In genomic region chr11:126026579-126026978, GRCh38 we compare ENCODE assay signal across 23 cellular contexts. TPM values are rescaled to one million over a fixed set of nuclear protein-coding genes. Genes with fewer than 3 reads are reported as not detected.
DNase-seq lines count a peak whose midpoint lies in the region; ATAC-seq, FAIRE-seq and TF ChIP-seq lines count a peak whose summit lies in the region.
"Had no signal": no experiment of that assay in that cellular context is flagged by ENCODE, and none has a peak within 500 bp of the region (broad histone marks: within the 10 kb centered on the region; RNA-seq: fewer than 3 reads in every experiment).

No MANE protein-coding gene starts in this region.

- no peak for TF ChIP-seq CTCF in left ventricle myocardium inferior (IDR thresholded peaks at IDR 0.05; ENCODE audit: borderline replicate concordance)
- TF ChIP-seq CTCF in HepG2 (CRISPR knock-in tag; IDR thresholded peaks at IDR 0.05), result no peak
- no peak for TF ChIP-seq CTCF in omental fat pad (IDR thresholded peaks at IDR 0.05)
- TF ChIP-seq CTCF in transverse colon (IDR thresholded peaks at IDR 0.05), result no peak
- TF ChIP-seq CTCF in body of pancreas (IDR thresholded peaks at IDR 0.05), result no peak

- peak overlapping the region; percentile 2; the same call in 1 of the 2 replicates for H3K4me2 ChIP-seq in HepG2 (ENCODE audit: low read depth, low read length)
- H3K4me2 ChIP-seq: BLaER1 treated with 17β-estradiol and CSF1 and Interleukin-3, amounts not matched to agents 10 nM and 100 nM had no signal

- intact Hi-C loops in left ventricle myocardium inferior (cut with micrococcal nuclease), result no loop called here
- intact Hi-C loops in right cardiac atrium (cut with DNase I), result no loop called here
- intact Hi-C loops in HepG2 (cut with micrococcal nuclease; ENCODE audit: unreplicated experiment), result no loop called here
- intact Hi-C loops in transverse colon (cut with DNase I; ENCODE audit: low total_unique reads), result no loop called here
- intact Hi-C loops in body of pancreas (cut with DNase I), result no loop called here

- ATAC-seq in right cardiac atrium, result no peak
- peak; percentile 62; the same call in 2 of the 3 replicates for ATAC-seq in HepG2
- peak; percentile 67 for ATAC-seq in omental fat pad (ENCODE audit: low FRiP score)
- ATAC-seq in body of pancreas, result no peak
- ATAC-seq: CD8-positive, alpha-beta T cell had no signal

- H3K4me1 ChIP-seq in left ventricle myocardium inferior (peaks cover 27% of the 10 kb centered on the region), right cardiac atrium (ENCODE audit: control insufficient read depth, insufficient read depth, low read length) (peaks cover 6% of the 10 kb centered on the region), HepG2 (ENCODE audit: insufficient read depth, low read length) (peaks cover 39% of the 10 kb centered on the region), transverse colon (peaks cover 2 to 15% (median 5%) of the 10 kb centered on the region in 4 donors), body of pancreas (peaks cover 3% of the 10 kb centered on the region)
- H3K4me1 ChIP-seq: BLaER1 treated with 17β-estradiol and CSF1 and Interleukin-3, amounts not matched to agents 10 nM and 100 nM; Peyer's patch had no signal

- CTCF ChIA-PET in HepG2 (lab: Yijun Ruan, JAX; ENCODE audit: low intra/inter-chr PET ratio, low total read pairs), result no interaction called here

- no peaks in the 10 kb centered on the region for H3K79me2 ChIP-seq in HepG2 (ENCODE audit: insufficient read depth, low read length)

- no peaks in the 10 kb centered on the region for H4K20me1 ChIP-seq in HepG2 (ENCODE audit: insufficient read depth, low read length)
- H4K20me1 ChIP-seq: BLaER1 treated with 17β-estradiol and CSF1 and Interleukin-3, amounts not matched to agents 10 nM and 100 nM had no signal

- DNase-seq in left ventricle myocardium inferior, result no peak
- DNase-seq in right cardiac atrium, result no peak
- DNase-seq in HepG2 (ENCODE audit: low spot score), result peak; percentile 13
- no peak for DNase-seq in omental fat pad (ENCODE audit: low spot score)
- no peak for DNase-seq in transverse colon
- no peak for DNase-seq in T1000 (lab: John Stamatoyannopoulos, UW)
- DNase-seq in NCI-H2227 (lab: John Stamatoyannopoulos, UW; ENCODE audit: unreplicated experiment), result no peak
- DNase-seq in body of pancreas, result no peak
- DNase-seq: CD8-positive, alpha-beta T cell; DND-41; H9; HFFc6; MM.1S; NCI-H1092; NCI-H1436; NCI-H2029 treated with DMSO at 0.1 percent for 48 hours; NCI-H2171; NCI-H526; Peyer's patch; Right ventricle myocardium superior had no signal

- H3K4me3 ChIP-seq in left ventricle myocardium inferior, result no peak overlapping the region
- H3K4me3 ChIP-seq in right cardiac atrium (ENCODE audit: low read length), result no peak overlapping the region
- no peak overlapping the region for H3K4me3 ChIP-seq in HepG2 (replicated peaks in 1 of 3; ENCODE audit: insufficient read depth in 1 of 3, low read depth in 2 of 3, low read length in 3 of 3)
- H3K4me3 ChIP-seq in transverse colon, result no peak overlapping the region
- H3K4me3 ChIP-seq in body of pancreas, result no peak overlapping the region
- H3K4me3 ChIP-seq: BLaER1 treated with 17β-estradiol and CSF1 and Interleukin-3, amounts not matched to agents 10 nM and 100 nM; Peyer's patch had no signal

- H3K9me3 ChIP-seq in left ventricle myocardium inferior (replicated peaks) (no peaks in the 10 kb centered on the region), right cardiac atrium (ENCODE audit: control insufficient read depth, low read length) (no peaks in the 10 kb centered on the region), HepG2 (ENCODE audit: low read length) (no peaks in the 10 kb centered on the region), transverse colon (no peaks in the 10 kb centered on the region), body of pancreas (no peaks in the 10 kb centered on the region)
- H3K9me3 ChIP-seq: BLaER1 treated with 17β-estradiol and CSF1 and Interleukin-3, amounts not matched to agents 10 nM and 100 nM; Peyer's patch had no signal

- no peak overlapping the region for H2AFZ ChIP-seq in HepG2 (ENCODE audit: low read length)

- H3K36me3 ChIP-seq in left ventricle myocardium inferior (no peaks in the 10 kb centered on the region), HepG2 (replicated peaks in 1 of 2; ENCODE audit: control insufficient read depth in 1 of 2, insufficient read depth in 2 of 2, low read length in 2 of 2) (no peaks in the 10 kb centered on the region), transverse colon (no peaks in the 10 kb centered on the region), body of pancreas (replicated peaks in 1 of 2; ENCODE audit: insufficient read depth in 1 of 2, low read depth in 2 of 2) (no peaks in the 10 kb centered on the region)
- H3K36me3 ChIP-seq: BLaER1 treated with 17β-estradiol and CSF1 and Interleukin-3, amounts not matched to agents 10 nM and 100 nM; Peyer's patch had no signal

- peak; percentile 32 for FAIRE-seq in HepG2 (lab: Jason Lieb, UNC)
- FAIRE-seq: GM12891 had no signal

- no TSS peak for BruUV-seq in HepG2 (replicated peaks; lab: Mats Ljungman, UMichigan)

- TF ChIP-seq EP300 in HepG2 (IDR thresholded peaks at IDR 0.05; ENCODE audit: low read depth in 2 of 2, low read length in 2 of 2) (no peak), HepG2 (CRISPR knock-in tag; IDR thresholded peaks at IDR 0.05; ENCODE audit: borderline replicate concordance) (no peak), transverse colon (IDR thresholded peaks at IDR 0.05; ENCODE audit: low read depth) (no peak)

- H3K27ac ChIP-seq in left ventricle myocardium inferior (replicated peaks) (peak overlapping the region; percentile 43), right cardiac atrium (ENCODE audit: low read length) (no peak overlapping the region), HepG2 (ENCODE audit: extremely low read length, insufficient read depth, low read length) (peak overlapping the region; percentile 26), transverse colon (peak overlapping the region in 3 of 4 donors; percentile 18 to 76 (median 29)), body of pancreas (no peak overlapping the region)
- H3K27ac ChIP-seq: 22Rv1; BLaER1 treated with 17β-estradiol and CSF1 and Interleukin-3, amounts not matched to agents 10 nM and 100 nM; Peyer's patch had no signal

- POLR2A ChIA-PET in HepG2 (lab: Yijun Ruan, JAX), result interaction anchor here (0.9 kb wide), 1 partner anchor 35 kb away, joined by 3 read pairs; no protein-coding TSS in a partner anchor

- no peaks in the 10 kb centered on the region for H3K27me3 ChIP-seq in left ventricle myocardium inferior (ENCODE audit: low read depth)
- no peaks in the 10 kb centered on the region for H3K27me3 ChIP-seq in right cardiac atrium (ENCODE audit: control insufficient read depth, insufficient read depth)
- no peaks in the 10 kb centered on the region for H3K27me3 ChIP-seq in HepG2 (ENCODE audit: control insufficient read depth in 1 of 2, insufficient read depth in 2 of 2, low read length in 2 of 2)
- peaks cover 2% of the 10 kb centered on the region for H3K27me3 ChIP-seq in transverse colon
- H3K27me3 ChIP-seq in body of pancreas, result no peaks in the 10 kb centered on the region
- H3K27me3 ChIP-seq: BLaER1 treated with 17β-estradiol and CSF1 and Interleukin-3, amounts not matched to agents 10 nM and 100 nM; Peyer's patch had no signal

- TF ChIP-seq POLR2A in HepG2 (IDR thresholded peaks at IDR 0.05; ENCODE audit: insufficient read depth in 1 of 2, low read depth in 2 of 2, low read length in 2 of 2) (no peak), transverse colon (IDR thresholded peaks at IDR 0.05) (no peak), body of pancreas (IDR thresholded peaks at IDR 0.05) (no peak)

- in situ Hi-C loops in HepG2 (cut with HindIII; ENCODE audit: extremely low pct_ligation_motif_present, low pct_unique_long_range_greater_than_20kb), result no loop called here
- in situ Hi-C loops in transverse colon (cut with MboI; ENCODE audit: low pct_ligation_motif_present in 1 of 4, low pct_unique_long_range_greater_than_20kb in 1 of 4, low sequenced_read_pairs in 3 of 4), result no loop called here

- H3K9ac ChIP-seq in HepG2 (ENCODE audit: insufficient read depth, low read depth, low read length), result no peak overlapping the region
- H3K9ac ChIP-seq: BLaER1 treated with 17β-estradiol and CSF1 and Interleukin-3, amounts not matched to agents 10 nM and 100 nM had no signal

- WGBS in right cardiac atrium, result 49% methylated on average over 2 of the region's 2 CpGs
- 21% methylated on average over 2 of the region's 2 CpGs for WGBS in HepG2 (ENCODE audit: low lambda C conversion rate)
- 31 to 36% methylated on average over 2 of the region's 2 CpGs for WGBS in transverse colon (ENCODE audit: low coverage in 1 of 2), 2 donors
- 25 to 32% methylated on average over 2 of the region's 2 CpGs for WGBS in body of pancreas, 2 donors

- TF ChIP-seq RAD21 in HepG2 (CRISPR knock-in tag; IDR thresholded peaks at IDR 0.05), result no peak

RNA-seq across cellular contexts. Expression of gene CDON, which starts 36.1 kb away (rescaled TPM):
- 9.9 TPM for total RNA-seq in left ventricle myocardium inferior
- 10 to 100 TPM; 18.4 to 32.2 (median 23.5) TPM for total RNA-seq in right cardiac atrium
- polyA plus RNA-seq in right cardiac atrium, result 4.4 TPM
- total RNA-seq in HepG2 (2016; rRNA removed; fragmentation: Illumina TruSeq; extraction: Trizol), result 8.4 and 12.8 TPM in 2 replicates
- 5.5 and 5.6 TPM in 2 replicates for total RNA-seq in HepG2 (2016; cell fraction: cytosol; rRNA removed; fragmentation: Illumina TruSeq; extraction: Trizol; ENCODE audit: low read depth)
- total RNA-seq in HepG2 (2016; cell fraction: insoluble cytoplasmic fraction; rRNA removed; fragmentation: Illumina TruSeq; extraction: Trizol), result 7.2 and 12.2 TPM in 2 replicates
- 8.7 and 10.6 TPM in 2 replicates for total RNA-seq in HepG2 (2016; cell fraction: membrane; rRNA removed; fragmentation: Illumina TruSeq; extraction: Trizol)
- total RNA-seq in HepG2 (2016; cell fraction: nucleus; rRNA removed; fragmentation: Illumina TruSeq; extraction: Trizol), result 19.7 and 22.7 TPM in 2 replicates
- 7.4 and 9.6 TPM in 2 replicates for polyA plus RNA-seq in HepG2 (2011; rRNA removed)
- polyA plus RNA-seq in HepG2 (2011; cell fraction: cytosol; rRNA removed), result 5.5 and 6.9 TPM in 2 replicates
- polyA plus RNA-seq in HepG2 (2011; cell fraction: nucleus; rRNA removed), result 10.3 and 11.2 TPM in 2 replicates
- 9.3 and 10.1 TPM in 2 replicates for polyA plus RNA-seq in HepG2 (2012)
- 0.72 and 1.7 TPM in 2 replicates for polyA plus RNA-seq in HepG2 (2016; cell fraction: cytosol; fragmentation: Illumina TruSeq; extraction: Trizol; ENCODE audit: low read depth)
- 3.3 and 4.5 TPM in 2 replicates for polyA plus RNA-seq in HepG2 (2016; cell fraction: insoluble cytoplasmic fraction; fragmentation: Illumina TruSeq; extraction: Trizol; ENCODE audit: low read depth)
- polyA plus RNA-seq in HepG2 (2016; cell fraction: membrane; fragmentation: Illumina TruSeq; extraction: Trizol; ENCODE audit: low read depth), result 1.6 and 1.9 TPM in 2 replicates
- polyA plus RNA-seq in HepG2 (2016; cell fraction: nucleus; fragmentation: Illumina TruSeq; extraction: Trizol; ENCODE audit: insufficient read depth, low read depth), result 15.3 and 16.2 TPM in 2 replicates
- polyA minus RNA-seq in HepG2 (2011; rRNA and poly(A)+ RNA removed; ENCODE audit: low replicate concordance), result 12.8 and 28.4 TPM in 2 replicates
- 14.0 and 17.1 TPM in 2 replicates for polyA minus RNA-seq in HepG2 (2011; cell fraction: cytosol; rRNA and poly(A)+ RNA removed)
- 27.6 and 31.0 TPM in 2 replicates for polyA minus RNA-seq in HepG2 (2011; cell fraction: nucleus; rRNA and poly(A)+ RNA removed)
- total RNA-seq in omental fat pad, result 100 to 1,000 TPM in 1 of 4 donors, 10 to 100 TPM in 3; 13.1 to 159 (median 43.4) TPM
- total RNA-seq in transverse colon, result 10 to 100 TPM in 2 of 4 donors, 1 to 10 TPM in 2; 7.6 to 31.0 (median 9.9) TPM
- 1 to 10 TPM; 5.6 to 7.3 TPM for total RNA-seq in body of pancreas

Comparison
In these comparisons a context has a peak if more than half of its experiments do, and no peak if none do; other contexts are left out.
1. H3K27ac ChIP-seq: peak in left ventricle myocardium inferior (single experiment), HepG2 (single experiment) and transverse colon (3 of 4); none in right cardiac atrium (single experiment) and body of pancreas (0 of 4).
2. ATAC-seq: peak in HepG2 (single experiment) and omental fat pad (single experiment); none in right cardiac atrium (0 of 2) and body of pancreas (single experiment).